In the genomic region with DNA sequence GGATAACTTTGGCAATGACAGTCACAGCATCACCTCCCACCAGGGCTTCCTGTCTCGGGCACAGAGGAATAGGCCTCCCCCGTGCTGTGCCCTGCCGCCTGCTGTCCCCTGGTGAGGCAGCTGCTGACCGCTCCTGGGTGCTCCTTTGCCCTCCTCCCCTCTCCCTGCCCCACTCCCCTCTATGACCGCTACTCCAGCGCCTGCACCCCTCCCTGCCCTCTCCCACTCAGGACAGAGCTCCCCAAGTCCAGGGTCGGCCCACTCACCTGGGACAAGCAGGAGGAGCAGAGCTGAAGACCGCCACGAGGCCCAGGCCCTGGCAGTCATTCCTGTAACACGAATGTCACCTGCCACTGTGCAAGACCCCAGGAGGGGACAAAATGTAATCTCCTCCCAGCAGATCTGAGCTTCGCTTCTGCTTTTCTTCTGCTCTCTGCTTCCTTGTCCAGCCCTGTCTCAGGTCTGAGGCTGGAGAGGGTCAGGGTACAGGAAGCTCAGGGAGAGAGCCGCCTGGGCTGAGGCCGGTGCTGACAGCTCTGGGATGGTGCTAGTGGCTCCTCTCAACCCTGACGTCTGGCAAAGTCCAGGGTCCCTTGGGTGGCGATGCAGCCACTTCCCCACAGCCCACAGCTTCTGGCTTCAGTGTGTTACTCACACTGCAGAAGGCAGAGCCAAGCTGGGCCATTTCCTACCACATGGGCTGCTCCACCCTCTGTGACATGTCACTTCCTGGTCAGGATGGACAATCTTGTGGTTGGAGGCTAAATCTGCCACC, we compare ENCODE assay signal across 1 cellular context.
TF ChIP-seq lines count a peak whose summit lies in the region.

A gene (minus strand): TSS at position 660 of the 775 bp plus-strand sequence. CDS start 333 bp downstream, at position 327.

TF ChIP-seq in H1, 55 proteins besides CTCF, POLR2A, EP300 and RAD21 (continued from another document):
- TF ChIP-seq EZH2 (IDR thresholded peaks at IDR 0.05; ENCODE audit: low read depth, low read length, severe bottlenecking) (no peak), RXRA (IDR thresholded peaks at IDR 0.05; ENCODE audit: insufficient read depth, low read depth, low read length) (no peak)
